ENCODE assay signal across 30 cellular contexts in genomic region chr1:58496042-58496441, GRCh38.
"Had no signal": no experiment of that assay in that cellular context is flagged by ENCODE, and none has a peak within 500 bp of the region (broad histone marks: within the 10 kb centered on the region; RNA-seq: fewer than 3 reads in every experiment).

No MANE protein-coding gene starts in this region.

- H3K4me3 Mint-ChIP-seq: activated CD4-positive, alpha-beta memory T cell treated with anti-CD3 and anti-CD28 coated beads, Interleukin-2, amount 10 ng/mL, durations not matched to agents 7 days and 5 days; activated CD8-positive, alpha-beta memory T cell treated with anti-CD3 and anti-CD28 coated beads, Interleukin-2, amount 10 ng/mL, durations not matched to agents 7 days and 5 days; activated naive CD4-positive, alpha-beta T cell treated with anti-CD3 and anti-CD28 coated beads, Interleukin-2, amount 50 U/mL, for 24 hours; activated naive CD8-positive, alpha-beta T cell treated with anti-CD3 and anti-CD28 coated beads, Interleukin-2, amount 10 ng/mL, durations not matched to agents 7 days and 5 days; central memory CD8-positive, alpha-beta T cell had no signal

- H3K27ac Mint-ChIP-seq: activated CD4-positive, alpha-beta memory T cell treated with anti-CD3 and anti-CD28 coated beads, Interleukin-2, amount 10 ng/mL, durations not matched to agents 7 days and 5 days; activated CD8-positive, alpha-beta memory T cell treated with anti-CD3 and anti-CD28 coated beads, Interleukin-2, amount 10 ng/mL, durations not matched to agents 7 days and 5 days; activated naive CD4-positive, alpha-beta T cell treated with anti-CD3 and anti-CD28 coated beads, Interleukin-2, amount 50 U/mL, for 24 hours; activated naive CD8-positive, alpha-beta T cell treated with anti-CD3 and anti-CD28 coated beads, Interleukin-2, amount 10 ng/mL, durations not matched to agents 7 days and 5 days; activated T-helper 2 cell treated with anti-CD3 and anti-CD28 coated beads, Interferon-gamma antibody, Interleukin-2, Interleukin-4, amounts not matched to agents 10 μg/mL and 5 μg/mL and 100 μg/mL, durations not matched to agents 14 hours and 24 hours and 36 hours had no signal

- H3K9me3 ChIP-seq: ascending aorta had no signal

- H3K27me3 Mint-ChIP-seq: activated CD4-positive, alpha-beta memory T cell treated with anti-CD3 and anti-CD28 coated beads, Interleukin-2, amount 10 ng/mL, durations not matched to agents 7 days and 5 days; activated CD8-positive, alpha-beta memory T cell treated with anti-CD3 and anti-CD28 coated beads, Interleukin-2, amount 10 ng/mL, durations not matched to agents 7 days and 5 days; activated naive CD4-positive, alpha-beta T cell treated with anti-CD3 and anti-CD28 coated beads, Interleukin-2, amount 50 U/mL, for 24 hours; activated naive CD8-positive, alpha-beta T cell treated with anti-CD3 and anti-CD28 coated beads, Interleukin-2, amount 10 ng/mL, durations not matched to agents 7 days and 5 days; central memory CD8-positive, alpha-beta T cell had no signal

- H2AFZ ChIP-seq: PC-9 had no signal

- H3K27ac ChIP-seq: ascending aorta, cardiac muscle cell, PC-9, RWPE1 had no signal

- FAIRE-seq: RCC 7860 had no signal

- H3K4me2 ChIP-seq: PC-9 had no signal

- H3K36me3 ChIP-seq: ascending aorta, cardiac muscle cell had no signal

- ATAC-seq: activated CD8-positive, alpha-beta memory T cell treated with anti-CD3 and anti-CD28 coated beads, Interleukin-2, amount 10 ng/mL, durations not matched to agents 7 days and 5 days; Right ventricle myocardium inferior; SK-N-SH treated with all-trans-retinoic acid at 6 μM for 48 hours had no signal

- H3K27me3 ChIP-seq: ascending aorta, cardiac muscle cell had no signal

- H3K4me1 ChIP-seq: ascending aorta had no signal

- H3K4me3 ChIP-seq: ascending aorta, cardiac muscle cell, PC-9 had no signal

- H3K9me3 Mint-ChIP-seq: activated CD4-positive, alpha-beta memory T cell treated with anti-CD3 and anti-CD28 coated beads, Interleukin-2, amount 10 ng/mL, durations not matched to agents 7 days and 5 days; activated naive CD4-positive, alpha-beta T cell treated with anti-CD3 and anti-CD28 coated beads, Interleukin-2, amount 50 U/mL, for 24 hours; central memory CD8-positive, alpha-beta T cell had no signal

- DNase-seq: activated CD4-positive, alpha-beta memory T cell treated with anti-CD3 and anti-CD28 coated beads, Interleukin-2, amount 10 ng/mL, durations not matched to agents 7 days and 5 days; activated CD4-positive, alpha-beta T cell treated with anti-CD3 and anti-CD28 coated beads for 1 hour; activated CD4-positive, alpha-beta T cell treated with anti-CD3 and anti-CD28 coated beads for 48 hours; activated CD8-positive, alpha-beta memory T cell treated with anti-CD3 and anti-CD28 coated beads for 24 hours; activated CD8-positive, alpha-beta memory T cell treated with anti-CD3 and anti-CD28 coated beads, Interleukin-2, amount 10 ng/mL, durations not matched to agents 7 days and 5 days; activated CD8-positive, alpha-beta memory T cell treated with anti-CD3 and anti-CD28 coated beads, Interleukin-2, amount 50 U/mL, for 48 hours; activated gamma-delta T cell; activated naive CD4-positive, alpha-beta T cell treated with Interleukin-2 at 50 U/mL for 16 hours; activated naive CD8-positive, alpha-beta T cell treated with anti-CD3 and anti-CD28 coated beads, Interleukin-2, amount 10 ng/mL, durations not matched to agents 7 days and 5 days; amygdala; MM.1S; MV-4-11; NCI-H1092; NCI-H1436 treated with DMSO at 0.1 percent for 48 hours; NCI-H1694 treated with DMSO at 0.1 percent for 48 hours; NCI-H2029; NCI-H345; NCI-H524 treated with DMSO at 0.1 percent for 48 hours; PC-9; SIG-M5; T1000 had no signal
